10 cellular contexts compared by ENCODE assay signal in the genomic region with DNA sequence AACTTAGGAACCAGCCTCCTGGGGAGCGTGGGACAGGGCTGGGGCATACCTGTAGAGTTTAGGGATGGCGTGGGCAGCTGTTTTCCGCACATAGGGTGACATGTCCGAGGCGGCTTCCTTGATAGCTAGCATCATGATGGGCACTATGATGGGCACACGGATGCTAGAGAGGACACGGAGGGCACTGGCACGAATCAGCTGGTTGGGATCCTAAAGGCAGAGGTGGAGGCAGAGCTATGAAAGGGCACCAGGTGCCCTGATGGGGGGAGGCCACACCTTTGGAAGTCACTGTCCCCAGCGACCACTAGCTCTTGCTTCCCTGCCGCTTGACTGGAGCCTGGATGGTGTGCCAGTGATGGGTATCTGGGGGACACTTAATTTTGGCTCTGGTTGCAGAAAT. TPM values are rescaled to one million over a fixed set of nuclear protein-coding genes. Genes with fewer than 3 reads are reported as not detected.
A peak's percentile ranks its signal among the peaks of the same experiment; 100 is the strongest.
DNase-seq lines count a peak whose midpoint lies in the region; ATAC-seq lines count a peak whose summit lies in the region.
"Had no signal": no experiment of that assay in that cellular context is flagged by ENCODE, and none has a peak within 500 bp of the region (broad histone marks: within the 10 kb centered on the region; RNA-seq: fewer than 3 reads in every experiment).

No MANE protein-coding gene starts in this region.

- POLR2A ChIA-PET in activated CD4-positive, alpha-beta memory T cell treated with anti-CD3 and anti-CD28 coated beads, Interleukin-2, amount 10 ng/mL, durations not matched to agents 7 days and 5 days (lab: Charles Lee): interaction anchor here (1.2 kb wide), 1 partner anchor 69 kb away, joined by 5 read pairs; no protein-coding TSS in a partner anchor

- H3K9me3 ChIP-seq in iPS-15b (ENCODE audit: control insufficient read depth, insufficient read depth, low read length) (no peaks in the 10 kb centered on the region), right cardiac atrium (ENCODE audit: control insufficient read depth, low read length) (no peaks in the 10 kb centered on the region)
- H3K9me3 ChIP-seq: BLaER1 had no signal

- no peaks in the 10 kb centered on the region for H3K36me3 ChIP-seq in iPS-15b (ENCODE audit: control insufficient read depth, insufficient read depth, low read length)
- H3K36me3 ChIP-seq: BLaER1 had no signal

- H3K27me3 Mint-ChIP-seq in activated naive CD4-positive, alpha-beta T cell treated with anti-CD3 and anti-CD28 coated beads for 36 hours (ENCODE audit: low read depth): peaks cover 2% of the 10 kb centered on the region
- peaks cover 26% of the 10 kb centered on the region for H3K27me3 Mint-ChIP-seq in activated CD4-positive, alpha-beta memory T cell treated with anti-CD3 and anti-CD28 coated beads, Interleukin-2, amount 10 ng/mL, durations not matched to agents 7 days and 5 days
- H3K27me3 Mint-ChIP-seq in stimulated activated naive CD8-positive, alpha-beta T cell treated with anti-CD3 and anti-CD28 coated beads, Interleukin-15, amount 100 ng/mL, for 72 hours: peaks cover 9% of the 10 kb centered on the region

- ATAC-seq in activated naive CD4-positive, alpha-beta T cell treated with anti-CD3 and anti-CD28 coated beads, Interleukin-2, amount 50 U/mL, for 72 hours: no peak
- ATAC-seq in stimulated activated naive CD8-positive, alpha-beta T cell treated with anti-CD3 and anti-CD28 coated beads, Interleukin-15, amount 100 ng/mL, for 72 hours: no peak
- no peak for ATAC-seq in right cardiac atrium

- H3K4me3 ChIP-seq in iPS-15b (ENCODE audit: low read depth, low read length): peak overlapping the region; percentile 77
- no peak overlapping the region for H3K4me3 ChIP-seq in right cardiac atrium (ENCODE audit: low read length)
- H3K4me3 ChIP-seq: BLaER1 had no signal

- peak overlapping the region; percentile 88 for H3K4me3 Mint-ChIP-seq in activated naive CD4-positive, alpha-beta T cell treated with anti-CD3 and anti-CD28 coated beads for 36 hours
- peak overlapping the region; percentile 74 for H3K4me3 Mint-ChIP-seq in activated CD4-positive, alpha-beta memory T cell treated with anti-CD3 and anti-CD28 coated beads, Interleukin-2, amount 10 ng/mL, durations not matched to agents 7 days and 5 days
- peak overlapping the region; percentile 91 to 96 for H3K4me3 Mint-ChIP-seq in stimulated activated naive CD8-positive, alpha-beta T cell treated with anti-CD3 and anti-CD28 coated beads, Interleukin-15, amount 100 ng/mL, for 72 hours

- peaks cover 7% of the 10 kb centered on the region for H3K4me1 Mint-ChIP-seq in activated naive CD4-positive, alpha-beta T cell treated with anti-CD3 and anti-CD28 coated beads for 36 hours (ENCODE audit: low read depth)
- H3K4me1 Mint-ChIP-seq in activated CD4-positive, alpha-beta memory T cell treated with anti-CD3 and anti-CD28 coated beads, Interleukin-2, amount 10 ng/mL, durations not matched to agents 7 days and 5 days: peaks cover 14% of the 10 kb centered on the region
- peaks cover 17% of the 10 kb centered on the region for H3K4me1 Mint-ChIP-seq in stimulated activated naive CD8-positive, alpha-beta T cell treated with anti-CD3 and anti-CD28 coated beads, Interleukin-15, amount 100 ng/mL, for 72 hours

- H3K27ac ChIP-seq in right cardiac atrium (ENCODE audit: low read length): no peak overlapping the region
- H3K27ac ChIP-seq: BLaER1 had no signal

- no peak for DNase-seq in activated naive CD4-positive, alpha-beta T cell treated with anti-CD3 and anti-CD28 coated beads for 36 hours
- DNase-seq in activated naive CD4-positive, alpha-beta T cell treated with anti-CD3 and anti-CD28 coated beads, Interleukin-2, amount 50 U/mL, for 72 hours (ENCODE audit: low spot score in 2 of 2): no peak
- DNase-seq in activated CD4-positive, alpha-beta memory T cell treated with anti-CD3 and anti-CD28 coated beads, Interleukin-2, amount 10 ng/mL, durations not matched to agents 7 days and 5 days: no peak
- DNase-seq in stimulated activated naive CD8-positive, alpha-beta T cell treated with anti-CD3 and anti-CD28 coated beads, Interleukin-15, amount 100 ng/mL, for 72 hours: no peak
- DNase-seq in cerebellar nuclear complex (lab: John Stamatoyannopoulos, UW): no peak
- DNase-seq in activated effector memory CD4-positive, alpha-beta T cell treated with Interleukin-2 at 50 U/mL for 16 hours: no peak
- DNase-seq in right cardiac atrium: no peak
- DNase-seq: NCI-H1048 had no signal

- 87% methylated on average over 10 of the region's 10 CpGs for WGBS in right cardiac atrium

- H3K36me3 Mint-ChIP-seq in activated naive CD4-positive, alpha-beta T cell treated with anti-CD3 and anti-CD28 coated beads for 36 hours (ENCODE audit: low read depth): no peaks in the 10 kb centered on the region
- peaks cover 0 to 10% of the 10 kb centered on the region in 2 donors for H3K36me3 Mint-ChIP-seq in activated naive CD4-positive, alpha-beta T cell treated with anti-CD3 and anti-CD28 coated beads, Interleukin-2, amount 50 U/mL, for 72 hours
- no peaks in the 10 kb centered on the region for H3K36me3 Mint-ChIP-seq in activated CD4-positive, alpha-beta memory T cell treated with anti-CD3 and anti-CD28 coated beads, Interleukin-2, amount 10 ng/mL, durations not matched to agents 7 days and 5 days (ENCODE audit: low read depth)

- H3K4me1 ChIP-seq in iPS-15b (ENCODE audit: control insufficient read depth, insufficient read depth, low read length) (no peaks in the 10 kb centered on the region), right cardiac atrium (ENCODE audit: control insufficient read depth, insufficient read depth, low read length) (peaks cover 4% of the 10 kb centered on the region)
- H3K4me1 ChIP-seq: BLaER1 had no signal

- peaks cover 6% of the 10 kb centered on the region for H3K27me3 ChIP-seq in iPS-15b (ENCODE audit: control insufficient read depth, insufficient read depth, low read length)
- no peaks in the 10 kb centered on the region for H3K27me3 ChIP-seq in right cardiac atrium (ENCODE audit: control insufficient read depth, insufficient read depth)
- H3K27me3 ChIP-seq: BLaER1 had no signal

- H3K27ac Mint-ChIP-seq in activated naive CD4-positive, alpha-beta T cell treated with anti-CD3 and anti-CD28 coated beads for 36 hours: no peak overlapping the region
- peak overlapping the region in 1 of 2 donors; percentile 87 for H3K27ac Mint-ChIP-seq in activated naive CD4-positive, alpha-beta T cell treated with anti-CD3 and anti-CD28 coated beads, Interleukin-2, amount 50 U/mL, for 72 hours
- no peak overlapping the region for H3K27ac Mint-ChIP-seq in activated CD4-positive, alpha-beta memory T cell treated with anti-CD3 and anti-CD28 coated beads, Interleukin-2, amount 10 ng/mL, durations not matched to agents 7 days and 5 days
- H3K27ac Mint-ChIP-seq in stimulated activated naive CD8-positive, alpha-beta T cell treated with anti-CD3 and anti-CD28 coated beads, Interleukin-15, amount 100 ng/mL, for 72 hours: peak overlapping the region in 1 of 2 donors; percentile 64

- H3K9ac ChIP-seq in iPS-15b (ENCODE audit: low read depth, low read length): no peak overlapping the region
- H3K9ac ChIP-seq: BLaER1 had no signal

- intact Hi-C loops in activated naive CD4-positive, alpha-beta T cell treated with anti-CD3 and anti-CD28 coated beads for 36 hours (cut with micrococcal nuclease): loop anchor here (5.0 kb wide), 1 partner anchor 331 kb away; a partner anchor contains a TSS
- intact Hi-C loops in right cardiac atrium (cut with DNase I): no loop called here

- CTCF ChIA-PET in activated naive CD4-positive, alpha-beta T cell treated with anti-CD3 and anti-CD28 coated beads for 36 hours (lab: Charles Lee): interaction anchor here (0.7 to 1.5 kb wide), 2 partner anchors 90 to 150 kb away, joined by 3 read pairs; no protein-coding TSS in a partner anchor
- CTCF ChIA-PET in activated CD4-positive, alpha-beta memory T cell treated with anti-CD3 and anti-CD28 coated beads, Interleukin-2, amount 10 ng/mL, durations not matched to agents 7 days and 5 days (lab: Charles Lee): no interaction called here

- no peaks in the 10 kb centered on the region for H3K9me3 Mint-ChIP-seq in activated naive CD4-positive, alpha-beta T cell treated with anti-CD3 and anti-CD28 coated beads for 36 hours
- no peaks in the 10 kb centered on the region for H3K9me3 Mint-ChIP-seq in activated naive CD4-positive, alpha-beta T cell treated with anti-CD3 and anti-CD28 coated beads, Interleukin-2, amount 50 U/mL, for 72 hours
- H3K9me3 Mint-ChIP-seq in activated CD4-positive, alpha-beta memory T cell treated with anti-CD3 and anti-CD28 coated beads, Interleukin-2, amount 10 ng/mL, durations not matched to agents 7 days and 5 days: no peaks in the 10 kb centered on the region
- no peaks in the 10 kb centered on the region for H3K9me3 Mint-ChIP-seq in stimulated activated naive CD8-positive, alpha-beta T cell treated with anti-CD3 and anti-CD28 coated beads, Interleukin-15, amount 100 ng/mL, for 72 hours

RNA-seq across cellular contexts. Expression of a gene that starts 28.3 kb away (rescaled TPM):
- under 1 TPM; 0.37 to 0.52 TPM for total RNA-seq in activated naive CD4-positive, alpha-beta T cell treated with anti-CD3 and anti-CD28 coated beads for 36 hours
- total RNA-seq in activated naive CD4-positive, alpha-beta T cell treated with anti-CD3 and anti-CD28 coated beads, Interleukin-2, amount 50 U/mL, for 72 hours: 1 to 10 TPM in 1 of 2 donors, under 1 TPM in 1; 0.18 to 1.4 TPM
- total RNA-seq in activated CD4-positive, alpha-beta memory T cell treated with anti-CD3 and anti-CD28 coated beads, Interleukin-2, amount 10 ng/mL, durations not matched to agents 7 days and 5 days: not detected
- total RNA-seq in right cardiac atrium: 1 to 10 TPM in 1 of 4 donors, under 1 TPM in 3; 0.20 to 2.0 (median 0.59) TPM
- polyA plus RNA-seq in right cardiac atrium: 0.34 TPM

RNA-seq across cellular contexts. Expression of a gene that starts 34.2 kb away (rescaled TPM):
- total RNA-seq in activated naive CD4-positive, alpha-beta T cell treated with anti-CD3 and anti-CD28 coated beads for 36 hours: under 1 TPM in 1 of 2 experiments, not detected in 1; 0.10 TPM
- not detected for total RNA-seq in activated naive CD4-positive, alpha-beta T cell treated with anti-CD3 and anti-CD28 coated beads, Interleukin-2, amount 50 U/mL, for 72 hours
- total RNA-seq in activated CD4-positive, alpha-beta memory T cell treated with anti-CD3 and anti-CD28 coated beads, Interleukin-2, amount 10 ng/mL, durations not matched to agents 7 days and 5 days: not detected
- total RNA-seq in right cardiac atrium: 1 to 10 TPM; 1.6 to 7.8 (median 5.5) TPM
- polyA plus RNA-seq in right cardiac atrium: 2.4 TPM
